ENCODE assay signal across 9 cellular contexts in genomic region chr21:32994305-32994704, GRCh38. TPM values are rescaled to one million over a fixed set of nuclear protein-coding genes. Genes with fewer than 3 reads are reported as not detected.
DNase-seq lines count a peak whose midpoint lies in the region; ATAC-seq, FAIRE-seq and TF ChIP-seq lines count a peak whose summit lies in the region.
"Had no signal": no experiment of that assay in that cellular context is flagged by ENCODE, and none has a peak within 500 bp of the region (broad histone marks: within the 10 kb centered on the region; RNA-seq: fewer than 3 reads in every experiment).

No MANE protein-coding gene starts in this region.

- no peak overlapping the region for H4K5ac ChIP-seq in mesendoderm (ENCODE audit: low read length)

- H3K4me3 ChIP-seq in astrocyte (ENCODE audit: insufficient read depth, low read depth, low read length): no peak overlapping the region
- no peak overlapping the region for H3K4me3 ChIP-seq in mesendoderm (ENCODE audit: low read length)

- H3K18ac ChIP-seq in mesendoderm (ENCODE audit: low read length): no peak overlapping the region

- H3K36me3 ChIP-seq in astrocyte (ENCODE audit: insufficient read depth, low read length): no peaks in the 10 kb centered on the region
- no peaks in the 10 kb centered on the region for H3K36me3 ChIP-seq in mesendoderm (ENCODE audit: control insufficient read depth, insufficient read depth, low read length)

- peaks cover 4% of the 10 kb centered on the region for H3K9me3 Mint-ChIP-seq in astrocyte (ENCODE audit: unreplicated experiment)
- H3K9me3 Mint-ChIP-seq in activated naive CD4-positive, alpha-beta T cell treated with anti-CD3 and anti-CD28 coated beads, Interleukin-2, amount 10 ng/mL, durations not matched to agents 7 days and 5 days: no peaks in the 10 kb centered on the region

- no peak overlapping the region for H2BK5ac ChIP-seq in mesendoderm (ENCODE audit: low read length)

- no peak overlapping the region for H2AFZ ChIP-seq in astrocyte (ENCODE audit: low read depth, low read length)

- H2BK15ac ChIP-seq in mesendoderm (replicated peaks; ENCODE audit: low read depth): no peak overlapping the region

- peaks cover 28% of the 10 kb centered on the region for H3K27me3 ChIP-seq in astrocyte (ENCODE audit: insufficient read depth, low read length)
- H3K27me3 ChIP-seq in mesendoderm (ENCODE audit: insufficient read depth, low read length, poor library complexity): no peaks in the 10 kb centered on the region

- no peak overlapping the region for H3K9ac ChIP-seq in astrocyte (ENCODE audit: low read length)
- no peak overlapping the region for H3K9ac ChIP-seq in mesendoderm (ENCODE audit: low read length)

- H3K27ac ChIP-seq in astrocyte (ENCODE audit: low read depth, low read length) (no peak overlapping the region), mesendoderm (ENCODE audit: low read depth, low read length) (no peak overlapping the region)

- FAIRE-seq in astrocyte (lab: Jason Lieb, UNC): no peak

- H3K23ac ChIP-seq in mesendoderm (ENCODE audit: low read length): no peak overlapping the region

- H2AK5ac ChIP-seq in mesendoderm (ENCODE audit: low read length): no peak overlapping the region

- CTCF ChIA-PET in activated naive CD4-positive, alpha-beta T cell treated with anti-CD3 and anti-CD28 coated beads, Interleukin-2, amount 10 ng/mL, durations not matched to agents 7 days and 5 days (lab: Charles Lee): interaction anchor here (0.7 to 3.0 kb wide), 9 partner anchors 9 to 202 kb away, joined by 3 to 20 read pairs (median 4); no protein-coding TSS in a partner anchor

- peaks cover 18% of the 10 kb centered on the region for H3K27me3 Mint-ChIP-seq in astrocyte (ENCODE audit: low read depth, unreplicated experiment)
- H3K27me3 Mint-ChIP-seq in activated naive CD4-positive, alpha-beta T cell treated with anti-CD3 and anti-CD28 coated beads, Interleukin-2, amount 10 ng/mL, durations not matched to agents 7 days and 5 days: peaks cover 24% of the 10 kb centered on the region

- peak; percentile 18 for DNase-seq in EL
- DNase-seq in LoVo (ENCODE audit: low spot score): peak; percentile 15
- no peak for DNase-seq in astrocyte (ENCODE audit: low read depth)
- peak; percentile 22 for DNase-seq in mesendoderm
- no peak for DNase-seq in activated T-cell treated with anti-CD3 and anti-CD28 coated beads, Interleukin-2, amount 50 U/mL, for 48 hours
- DNase-seq in activated naive CD4-positive, alpha-beta T cell treated with anti-CD3 and anti-CD28 coated beads, Interleukin-2, amount 10 ng/mL, durations not matched to agents 7 days and 5 days: no peak
- DNase-seq in NCI-H510A (lab: John Stamatoyannopoulos, UW): no peak
- DNase-seq: activated CD4-positive, alpha-beta T cell treated with anti-CD3 and anti-CD28 coated beads for 4 hours had no signal

- no peak overlapping the region for H3K4me2 ChIP-seq in astrocyte (ENCODE audit: low read length)
- H3K4me2 ChIP-seq in mesendoderm (ENCODE audit: low read length): no peak overlapping the region

- peak; percentile 21 for TF ChIP-seq CTCF in astrocyte (IDR thresholded peaks at IDR 0.05; ENCODE audit: insufficient read depth, low read depth, low read length)

- no peak overlapping the region for H2BK120ac ChIP-seq in mesendoderm (ENCODE audit: low read depth, low read length)

- no peak overlapping the region for H3K56ac ChIP-seq in mesendoderm (ENCODE audit: low read length)

- no peak overlapping the region for H4K8ac ChIP-seq in mesendoderm (ENCODE audit: low read depth, low read length)

- H3K4me1 Mint-ChIP-seq in astrocyte (ENCODE audit: low read depth, unreplicated experiment): no peaks in the 10 kb centered on the region
- H3K4me1 Mint-ChIP-seq in activated naive CD4-positive, alpha-beta T cell treated with anti-CD3 and anti-CD28 coated beads, Interleukin-2, amount 10 ng/mL, durations not matched to agents 7 days and 5 days: no peaks in the 10 kb centered on the region

- no peak overlapping the region for H3K4ac ChIP-seq in mesendoderm (ENCODE audit: low read depth, low read length)

- H3K9me3 ChIP-seq in astrocyte (ENCODE audit: insufficient read depth, low read depth, low read length): peaks cover 2% of the 10 kb centered on the region

- no peaks in the 10 kb centered on the region for H3K36me3 Mint-ChIP-seq in astrocyte (ENCODE audit: low read depth, unreplicated experiment)
- no peaks in the 10 kb centered on the region for H3K36me3 Mint-ChIP-seq in activated naive CD4-positive, alpha-beta T cell treated with anti-CD3 and anti-CD28 coated beads, Interleukin-2, amount 10 ng/mL, durations not matched to agents 7 days and 5 days

- H3K79me2 ChIP-seq in astrocyte (ENCODE audit: insufficient read depth, low read length): no peaks in the 10 kb centered on the region
- H3K79me2 ChIP-seq in mesendoderm (ENCODE audit: control insufficient read depth, insufficient read depth, low read length): no peaks in the 10 kb centered on the region

- no CpG with 5 or more reads among the region's 3 CpGs for WGBS in mesendoderm (ENCODE audit: extremely low coverage, insufficient coverage, low lambda C conversion rate)

- no peaks in the 10 kb centered on the region for H4K20me1 ChIP-seq in astrocyte (ENCODE audit: insufficient read depth, low read length)

- no peak overlapping the region for H3K4me3 Mint-ChIP-seq in astrocyte (ENCODE audit: unreplicated experiment)
- H3K4me3 Mint-ChIP-seq in activated naive CD4-positive, alpha-beta T cell treated with anti-CD3 and anti-CD28 coated beads, Interleukin-2, amount 10 ng/mL, durations not matched to agents 7 days and 5 days: no peak overlapping the region

- H3K79me1 ChIP-seq in mesendoderm (ENCODE audit: low read length): no peaks in the 10 kb centered on the region

- H3K4me1 ChIP-seq in astrocyte (ENCODE audit: insufficient read depth, low read length) (no peaks in the 10 kb centered on the region), mesendoderm (ENCODE audit: control insufficient read depth, low read depth, low read length) (no peaks in the 10 kb centered on the region)

- ATAC-seq in HG02763 (IDR thresholded peaks at IDR 0.05; ENCODE audit: unreplicated experiment): no peak

- H3K27ac Mint-ChIP-seq in astrocyte (ENCODE audit: unreplicated experiment): no peak overlapping the region
- no peak overlapping the region for H3K27ac Mint-ChIP-seq in activated naive CD4-positive, alpha-beta T cell treated with anti-CD3 and anti-CD28 coated beads, Interleukin-2, amount 10 ng/mL, durations not matched to agents 7 days and 5 days

RNA-seq across cellular contexts. Expression of gene OLIG2, which starts 31.4 kb away (rescaled TPM):
- total RNA-seq in astrocyte: 2.5 and 2.6 TPM in 2 replicates
- 0.55 TPM for polyA plus RNA-seq in mesendoderm (2013, experiment 1 of 2)
- 0.60 TPM for polyA plus RNA-seq in mesendoderm (2013, experiment 2 of 2)

Comparison
In these comparisons a context has a peak if more than half of its experiments do, and no peak if none do; other contexts are left out.
1. DNase-seq: peak in EL (single experiment), LoVo (single experiment) and mesendoderm (single experiment); none in astrocyte (single experiment), activated T-cell treated with anti-CD3 and anti-CD28 coated beads, Interleukin-2, amount 50 U/mL, for 48 hours (0 of 2), activated naive CD4-positive, alpha-beta T cell treated with anti-CD3 and anti-CD28 coated beads, Interleukin-2, amount 10 ng/mL, durations not matched to agents 7 days and 5 days (single experiment) and NCI-H510A (single experiment).